Comparison of ENCODE assay signal across 2 cellular contexts in genomic region chr6:43351951-43352350, GRCh38.
TF ChIP-seq lines count a peak whose summit lies in the region.
"Not testable (repeated sequence)": the region's sequence is repeated elsewhere in the genome, so short reads cannot be mapped to it uniquely, and the experiment has no call there.

No MANE protein-coding gene starts in this region.

TF ChIP-seq in HEK293, 187 proteins besides CTCF, POLR2A, EP300 and RAD21:
- TF ChIP-seq, protein P1, sequence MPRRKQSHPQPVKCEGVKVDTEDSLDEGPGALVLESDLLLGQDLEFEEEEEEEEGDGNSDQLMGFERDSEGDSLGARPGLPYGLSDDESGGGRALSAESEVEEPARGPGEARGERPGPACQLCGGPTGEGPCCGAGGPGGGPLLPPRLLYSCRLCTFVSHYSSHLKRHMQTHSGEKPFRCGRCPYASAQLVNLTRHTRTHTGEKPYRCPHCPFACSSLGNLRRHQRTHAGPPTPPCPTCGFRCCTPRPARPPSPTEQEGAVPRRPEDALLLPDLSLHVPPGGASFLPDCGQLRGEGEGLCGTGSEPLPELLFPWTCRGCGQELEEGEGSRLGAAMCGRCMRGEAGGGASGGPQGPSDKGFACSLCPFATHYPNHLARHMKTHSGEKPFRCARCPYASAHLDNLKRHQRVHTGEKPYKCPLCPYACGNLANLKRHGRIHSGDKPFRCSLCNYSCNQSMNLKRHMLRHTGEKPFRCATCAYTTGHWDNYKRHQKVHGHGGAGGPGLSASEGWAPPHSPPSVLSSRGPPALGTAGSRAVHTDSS (tag by site-specific recombination; IDR thresholded peaks at IDR 0.05): peak; percentile 98

TF ChIP-seq in HepG2, 621 proteins besides CTCF, POLR2A, EP300 and RAD21:
- TF ChIP-seq CREB1 (IDR thresholded peaks at IDR 0.05): peak; percentile 84
- not testable (repeated sequence) for TF ChIP-seq CREB1 (CRISPR knock-in tag; IDR thresholded peaks at IDR 0.05)
